Comparison of ENCODE assay signal across 8 cellular contexts in genomic region chr6:18154507-18155272, GRCh38. TPM values are rescaled to one million over a fixed set of nuclear protein-coding genes. Genes with fewer than 3 reads are reported as not detected.
DNase-seq lines count a peak whose midpoint lies in the region; ATAC-seq and TF ChIP-seq lines count a peak whose summit lies in the region.

Gene TPMT, minus strand, starts transcription at chr6:18155077. Its CDS starts 5,950 bp downstream, at chr6:18149127.

- peak; percentile 82 to 94 for TF ChIP-seq POLR2A in Peyer's patch (IDR thresholded peaks at IDR 0.05)

- ATAC-seq in GM21526 (IDR thresholded peaks at IDR 0.05; ENCODE audit: low FRiP score, unreplicated experiment) (peak; percentile 50), memory B cell (ENCODE audit: low read depth) (peak; percentile 63)

- peaks cover 10% of the 10 kb centered on the region for H3K4me1 Mint-ChIP-seq in memory B cell

- peaks cover 2% of the 10 kb centered on the region for H3K36me3 Mint-ChIP-seq in memory B cell

- no peaks in the 10 kb centered on the region for H3K9me3 ChIP-seq in Peyer's patch
- no peaks in the 10 kb centered on the region for H3K9me3 ChIP-seq in tibial artery

- H3K4me3 ChIP-seq in Peyer's patch: peak within 1 kb of the TSS; percentile 77 to 98 (median 86)
- peak within 1 kb of the TSS; percentile 90 to 99 for H3K4me3 ChIP-seq in tibial artery

- H3K36me3 ChIP-seq in Peyer's patch (peaks cover 0 to 1% (median 0%) of the 10 kb centered on the region in 3 donors), tibial artery (peaks cover 0 to 3% (median 0%) of the 10 kb centered on the region in 3 donors)

- H3K27ac ChIP-seq in Peyer's patch (peak within 1 kb of the TSS; percentile 84 to 94 (median 90)), tibial artery (peak within 1 kb of the TSS; percentile 80 to 86)

- intact Hi-C loops in tibial artery (cut with DNase I; ENCODE audit: low total_unique reads): loop anchor here (10.0 kb wide), 2 partner anchors 110 to 450 kb away; partner anchors contain the start of genes DEK and NUP153

- H3K27me3 Mint-ChIP-seq in memory B cell: no peaks in the 10 kb centered on the region

- H3K27me3 ChIP-seq in Peyer's patch: no peaks in the 10 kb centered on the region
- H3K27me3 ChIP-seq in tibial artery: no peaks in the 10 kb centered on the region

- no peaks in the 10 kb centered on the region for H3K9me3 Mint-ChIP-seq in memory B cell

- H3K27ac Mint-ChIP-seq in memory B cell: peak within 1 kb of the TSS; percentile 92

- TF ChIP-seq CTCF in Peyer's patch (IDR thresholded peaks at IDR 0.05) (no peak), tibial artery (IDR thresholded peaks at IDR 0.05) (no peak)

- H3K4me1 ChIP-seq in Peyer's patch (peaks cover 0 to 7% (median 2%) of the 10 kb centered on the region in 4 donors), tibial artery (peaks cover 0 to 18% (median 6%) of the 10 kb centered on the region in 4 donors)

- DNase-seq in ELR (ENCODE audit: low read depth): peak; percentile 41
- DNase-seq in HT-29 (ENCODE audit: low spot score): peak; percentile 91
- peak; percentile 25 to 99 (median 58) for DNase-seq in Peyer's patch
- DNase-seq in dermis blood vessel endothelial cell: no peak
- peak in 1 of 2 donors; percentile 99 for DNase-seq in memory B cell (ENCODE audit: low spot score in 2 of 2)
- DNase-seq in tibial artery: peak; percentile 38 to 70
- DNase-seq in hippocampal formation (lab: John Stamatoyannopoulos, UW): no peak

- peak within 1 kb of the TSS; percentile 98 for H3K4me3 Mint-ChIP-seq in memory B cell

RNA-seq across cellular contexts. Expression of gene TPMT, which starts in this region (rescaled TPM):
- total RNA-seq in HT-29 (2014; rRNA removed; shearing (Covaris generic)): 7.1 and 7.4 TPM in 2 replicates
- total RNA-seq in Peyer's patch: 10 to 100 TPM; 16.3 to 50.8 (median 26.4) TPM
- 10.7 and 17.7 TPM in 2 replicates for total RNA-seq in dermis blood vessel endothelial cell

Comparison
In these comparisons a context has a peak if more than half of its experiments do, and no peak if none do; other contexts are left out.
1. DNase-seq: peak in ELR (single experiment), HT-29 (single experiment), Peyer's patch (3 of 3) and tibial artery (2 of 2); none in dermis blood vessel endothelial cell (single experiment) and hippocampal formation (0 of 2).